Comparison of ENCODE assay signal across 8 cellular contexts in genomic region chr1:46202975-46203737, GRCh38. TPM values are rescaled to one million over a fixed set of nuclear protein-coding genes. Genes with fewer than 3 reads are reported as not detected.
DNase-seq lines count a peak whose midpoint lies in the region; ATAC-seq, FAIRE-seq and TF ChIP-seq lines count a peak whose summit lies in the region.

LURAP1 (plus strand) TSS chr1:46203334; CDS start chr1:46203427, 93 bp downstream.

- TF ChIP-seq POLR2A in A549 (IDR thresholded peaks at IDR 0.05; ENCODE audit: low read length) (no peak), H54 (IDR thresholded peaks at IDR 0.05; ENCODE audit: low read depth, low read length) (no peak)

- H3K4me3 ChIP-seq in A549 (no peak within 1 kb of the TSS), skeletal muscle satellite cell (ENCODE audit: low read length) (peak within 1 kb of the TSS; percentile 83)

- no peak within 1 kb of the TSS for H3K27ac ChIP-seq in A549

- H3K4me1 Mint-ChIP-seq in chondrocyte (ENCODE audit: low read depth): peaks cover 50% of the 10 kb centered on the region

- DNase-seq in A549 (ENCODE audit: low read depth in 1 of 2, low spot score in 1 of 2) (no peak), H54 (ENCODE audit: insufficient read length, low spot score) (peak; percentile 62), T1000 (lab: John Stamatoyannopoulos, UW) (peak; percentile 51), chondrocyte (ENCODE audit: low spot score) (no peak), islet precursor cell (peak; percentile 75), SIG-M5 (lab: John Stamatoyannopoulos, UW) (no peak)

- H3K36me3 Mint-ChIP-seq in chondrocyte (ENCODE audit: low read depth): no peaks in the 10 kb centered on the region

- TF ChIP-seq RAD21 in A549 (conservative IDR thresholded peaks at IDR 0.05 in 1 of 2, IDR thresholded peaks at IDR 0.05 in 1 of 2): no peak

- H3K4me2 ChIP-seq in A549 (peak within 1 kb of the TSS; percentile 37; the same call in 2 of the 3 replicates), skeletal muscle satellite cell (ENCODE audit: low read length) (peak within 1 kb of the TSS; percentile 95)

- H3K4me1 ChIP-seq in A549: no peaks in the 10 kb centered on the region
- H3K4me1 ChIP-seq in skeletal muscle satellite cell (ENCODE audit: control insufficient read depth, insufficient read depth, low read length): peaks cover 24% of the 10 kb centered on the region

- peak within 1 kb of the TSS; percentile 96 for H3K4me3 Mint-ChIP-seq in chondrocyte (ENCODE audit: unreplicated experiment)

- H3K27me3 Mint-ChIP-seq in chondrocyte (ENCODE audit: low read depth): no peaks in the 10 kb centered on the region

- ATAC-seq in A549 (no peak), HG03520 (IDR thresholded peaks at IDR 0.05; ENCODE audit: unreplicated experiment) (no peak)

- CTCF ChIA-PET in A549 (lab: Yijun Ruan, JAX): interaction anchor here (1.0 to 1.7 kb wide), 2 partner anchors 20 to 21 kb away, joined by 4 to 5 read pairs; no protein-coding TSS in a partner anchor

- POLR2A ChIA-PET in A549 (lab: Yijun Ruan, JAX): no interaction called here

- no peak for TF ChIP-seq EP300 in A549 (IDR thresholded peaks at IDR 0.05)

- no peaks in the 10 kb centered on the region for H3K36me3 ChIP-seq in skeletal muscle satellite cell (ENCODE audit: insufficient read depth, low read length)

- FAIRE-seq in A549 (lab: Jason Lieb, UNC) (no peak), H54 (lab: Jason Lieb, UNC) (no peak)

- 70% methylated on average over 18 of the region's 48 CpGs for WGBS in A549 (ENCODE audit: missing lambda C conversion rate)

- no peaks in the 10 kb centered on the region for H3K9me3 Mint-ChIP-seq in chondrocyte (ENCODE audit: low read depth)

- TF ChIP-seq CTCF in A549 (IDR thresholded peaks at IDR 0.05) (no peak), chondrocyte (IDR thresholded peaks at IDR 0.05) (no peak)

- peak within 1 kb of the TSS; percentile 77 for H3K9ac ChIP-seq in skeletal muscle satellite cell (ENCODE audit: low read depth, low read length)

- no peaks in the 10 kb centered on the region for H3K27me3 ChIP-seq in skeletal muscle satellite cell (ENCODE audit: control insufficient read depth, insufficient read depth, low read length)

- H3K9me3 ChIP-seq in A549: no peaks in the 10 kb centered on the region
- H3K9me3 ChIP-seq in skeletal muscle satellite cell (replicated peaks; ENCODE audit: low read length): no peaks in the 10 kb centered on the region

- peak within 1 kb of the TSS; percentile 90 for H3K27ac Mint-ChIP-seq in chondrocyte (ENCODE audit: unreplicated experiment)

TF ChIP-seq in A549, 52 proteins besides CTCF, POLR2A, EP300 and RAD21:
- TF ChIP-seq JUN (IDR thresholded peaks at IDR 0.05): no peak
TF ChIP-seq in A549: peak in this region for 0.

RNA-seq across cellular contexts. Expression of gene LURAP1, which starts in this region (rescaled TPM):
- polyA plus RNA-seq in A549 (2011; rRNA removed) (not detected in 2 replicates), A549 (2017; fragmentation: RNase III; extraction: RNeasy Plus Mini Kit Qiagen cat#74134 plus additional on column Dnase treatment) (not detected in 3 replicates)
- not detected in 2 replicates for polyA plus RNA-seq in A549 (2012; cell fraction: cytosol; rRNA removed)
- not detected in 2 replicates for polyA plus RNA-seq in A549 (2012; cell fraction: nucleus; rRNA removed)
- not detected in 2 replicates for polyA minus RNA-seq in A549 (2011; rRNA and poly(A)+ RNA removed)
- 3.8 to 4.1 TPM (median 4.0 TPM) in 3 replicates for total RNA-seq in chondrocyte
- total RNA-seq in skeletal muscle satellite cell (2012; rRNA removed): 3.7 and 4.1 TPM in 2 replicates

Comparison
In these comparisons a context has a peak if more than half of its experiments do, and no peak if none do; other contexts are left out.
1. DNase-seq: peak in H54 (single experiment), T1000 (single experiment) and islet precursor cell (single experiment); none in A549 (0 of 2), chondrocyte (single experiment) and SIG-M5 (single experiment).